ENCODE assay signal across 1 cellular context in genomic region chr14:100750762-100751699, GRCh38.
TF ChIP-seq lines count a peak whose summit lies in the region.

No MANE protein-coding gene starts in this region.

TF ChIP-seq in HepG2, 621 proteins besides CTCF, POLR2A, EP300 and RAD21 (continued from another document and continues in another):
- TF ChIP-seq KAT2B (IDR thresholded peaks at IDR 0.05; ENCODE audit: borderline replicate concordance, low read depth, low read length) (no peak), KAT7 (CRISPR knock-in tag; IDR thresholded peaks at IDR 0.05; ENCODE audit: borderline replicate concordance) (no peak; the same call in none of the 2 replicates), KLF16 (CRISPR knock-in tag; IDR thresholded peaks at IDR 0.05) (peak in 1 of 2 experiments; percentile 92; a peak in 2 of 4 replicates), PHF21A (CRISPR knock-in tag; IDR thresholded peaks at IDR 0.05) (peak; percentile 93), HIVEP1 (CRISPR knock-in tag; IDR thresholded peaks at IDR 0.05) (peak; percentile 63; the same call in 1 of the 2 replicates), ZNF282 (IDR thresholded peaks at IDR 0.05; ENCODE audit: partially characterized antibody) (no peak), ZNF326 (CRISPR knock-in tag; IDR thresholded peaks at IDR 0.05; ENCODE audit: borderline replicate concordance) (no peak), ZBTB26 (CRISPR knock-in tag; IDR thresholded peaks at IDR 0.05; ENCODE audit: borderline replicate concordance) (no peak), SMAD3 (CRISPR knock-in tag; IDR thresholded peaks at IDR 0.05) (peak; percentile 75), ARID4A (CRISPR knock-in tag; IDR thresholded peaks at IDR 0.05; ENCODE audit: borderline replicate concordance) (peak; percentile 45; the same call in 1 of the 2 replicates), NR1H2 (CRISPR knock-in tag; IDR thresholded peaks at IDR 0.05; ENCODE audit: borderline replicate concordance, low read depth) (no peak), PHB2 (IDR thresholded peaks at IDR 0.05; ENCODE audit: partially characterized antibody) (no peak), THYN1 (CRISPR knock-in tag; IDR thresholded peaks at IDR 0.05; ENCODE audit: borderline replicate concordance, low read depth) (no peak; the same call in 1 of the 2 replicates), NFYB (CRISPR knock-in tag; IDR thresholded peaks at IDR 0.05) (peak; percentile 57; the same call in 1 of the 2 replicates), NFKBIZ (CRISPR knock-in tag; IDR thresholded peaks at IDR 0.05) (0 out of 2 replicates have a peak, but pooled peaks have one; percentile 57), ATF4 (CRISPR knock-in tag; IDR thresholded peaks at IDR 0.05) (peak in 1 of 2 experiments; percentile 83; a peak in 2 of 4 replicates), SETDB1 (CRISPR knock-in tag; IDR thresholded peaks at IDR 0.05; ENCODE audit: borderline replicate concordance) (no peak), ZNF329 (CRISPR knock-in tag; IDR thresholded peaks at IDR 0.05; ENCODE audit: low read depth) (no peak), PTBP1 (IDR thresholded peaks at IDR 0.05; ENCODE audit: low read depth, low read length, poor library complexity, severe bottlenecking) (no peak), HNRNPH1 (optimal IDR thresholded peaks at IDR 0.05; ENCODE audit: low read depth, low read length) (no peak), TGIF2 (CRISPR knock-in tag; IDR thresholded peaks at IDR 0.05) (0 out of 2 replicates have a peak, but pooled peaks have one; percentile 78), NAIF1 (CRISPR knock-in tag; IDR thresholded peaks at IDR 0.05; ENCODE audit: borderline replicate concordance) (peak; percentile 62; the same call in 1 of the 2 replicates), ZNF83 (CRISPR knock-in tag; IDR thresholded peaks at IDR 0.05; ENCODE audit: borderline replicate concordance) (no peak), PRDM10 (CRISPR knock-in tag; IDR thresholded peaks at IDR 0.05; ENCODE audit: low read depth) (peak; percentile 52), FOXM1 (CRISPR knock-in tag; IDR thresholded peaks at IDR 0.05) (0 out of 2 replicates have a peak, but pooled peaks have one; percentile 15), TAF15 (IDR thresholded peaks at IDR 0.05; ENCODE audit: low read depth, low read length, poor library complexity, severe bottlenecking) (no peak), SMARCC2 (IDR thresholded peaks at IDR 0.05) (no peak), ARNTL (CRISPR knock-in tag; IDR thresholded peaks at IDR 0.05) (peak; percentile 83), GRHL1 (CRISPR knock-in tag; conservative IDR thresholded peaks at IDR 0.05) (no peak), SP5 (CRISPR knock-in tag; IDR thresholded peaks at IDR 0.05; ENCODE audit: borderline replicate concordance, low read depth) (peak; percentile 78), AFF4 (CRISPR knock-in tag; IDR thresholded peaks at IDR 0.05) (peak; percentile 27; the same call in 1 of the 2 replicates), ATAD3A (CRISPR knock-in tag; IDR thresholded peaks at IDR 0.05) (no peak), RBFOX2 (IDR thresholded peaks at IDR 0.05; ENCODE audit: low read depth, low read length) (peak; percentile 75), ZNF577 (CRISPR knock-in tag; IDR thresholded peaks at IDR 0.05; ENCODE audit: borderline replicate concordance, low read depth) (no peak), CHCHD3 (CRISPR knock-in tag; IDR thresholded peaks at IDR 0.05) (no peak), TOPORS (CRISPR knock-in tag; IDR thresholded peaks at IDR 0.05) (peak; percentile 65; the same call in 1 of the 2 replicates), RARA (CRISPR knock-in tag; IDR thresholded peaks at IDR 0.05) (peak; percentile 87), EEA1 (CRISPR knock-in tag; IDR thresholded peaks at IDR 0.05; ENCODE audit: borderline replicate concordance) (0 out of 2 replicates have a peak, but pooled peaks have one; percentile 53), ZBTB37 (CRISPR knock-in tag; IDR thresholded peaks at IDR 0.05) (peak; percentile 92), ZNF207 (IDR thresholded peaks at IDR 0.05; ENCODE audit: borderline replicate concordance) (no peak), ZNF749 (CRISPR knock-in tag; IDR thresholded peaks at IDR 0.05; ENCODE audit: borderline replicate concordance) (0 out of 2 replicates have a peak, but pooled peaks have one; percentile 32), GABPA (IDR thresholded peaks at IDR 0.05; ENCODE audit: low read depth, low read length) (no peak), GABPA (CRISPR knock-in tag; IDR thresholded peaks at IDR 0.05; ENCODE audit: low read depth) (no peak; the same call in 1 of the 2 replicates), ATF7-NPFF (CRISPR knock-in tag; IDR thresholded peaks at IDR 0.05; ENCODE audit: low read depth) (0 out of 2 replicates have a peak, but pooled peaks have one; percentile 12), GTF3A (CRISPR knock-in tag; conservative IDR thresholded peaks at IDR 0.05) (no peak)
